In genomic region chr5:166493627-166494026, GRCh38 we compare ENCODE assay signal across 19 cellular contexts.
"Had no signal": no experiment of that assay in that cellular context is flagged by ENCODE, and none has a peak within 500 bp of the region (broad histone marks: within the 10 kb centered on the region; RNA-seq: fewer than 3 reads in every experiment).

No MANE protein-coding gene starts in this region.

- ATAC-seq: left lung; stimulated activated naive B cell treated with anti-CD40 and anti-IgM and Interleukin-4, amounts not matched to agents 10 μg/mL and 1 μg/mL and 100 μg/mL, for 72 hours had no signal

- H3K4me1 ChIP-seq: breast epithelium, left lung, tibial nerve, vagina had no signal

- H3K27ac Mint-ChIP-seq: activated CD4-positive, alpha-beta T cell treated with anti-CD3 and anti-CD28 coated beads, Interleukin-2, amount 10 ng/mL, durations not matched to agents 24 days and 14 days; activated naive CD8-positive, alpha-beta T cell treated with anti-CD3 and anti-CD28 coated beads, Interleukin-2, amount 10 ng/mL, durations not matched to agents 7 days and 5 days; activated T-helper 1 cell treated with anti-CD3 and anti-CD28 coated beads, Interleukin-12 subunit alpha, Interleukin-12 subunit beta, Interleukin-2, Interleukin-4 antibody, amounts not matched to agents 30 ng/mL and 10 ng/mL and 1 ng/mL, durations not matched to agents 14 hours and 24 hours and 36 hours; dendritic cell treated with granulocyte-macrophage colony-stimulating factor and Interleukin-4, amounts not matched to agents 40 ng/mL and 50 ng/mL, for 4 days; immature natural killer cell; memory B cell; stimulated activated naive B cell treated with anti-CD40 and anti-IgM and Interleukin-4, amounts not matched to agents 10 μg/mL and 1 μg/mL and 100 μg/mL, for 72 hours; T-helper 2 cell treated with Interferon-gamma antibody and Interleukin-4, amounts not matched to agents 5 μg/mL and 100 μg/mL, for 36 hours had no signal

- H3K4me3 Mint-ChIP-seq: activated CD4-positive, alpha-beta T cell treated with anti-CD3 and anti-CD28 coated beads, Interleukin-2, amount 10 ng/mL, durations not matched to agents 24 days and 14 days; activated naive CD8-positive, alpha-beta T cell treated with anti-CD3 and anti-CD28 coated beads, Interleukin-2, amount 10 ng/mL, durations not matched to agents 7 days and 5 days; activated T-helper 1 cell treated with anti-CD3 and anti-CD28 coated beads, Interleukin-12 subunit alpha, Interleukin-12 subunit beta, Interleukin-2, Interleukin-4 antibody, amounts not matched to agents 30 ng/mL and 10 ng/mL and 1 ng/mL, durations not matched to agents 14 hours and 24 hours and 36 hours; dendritic cell treated with granulocyte-macrophage colony-stimulating factor and Interleukin-4, amounts not matched to agents 40 ng/mL and 50 ng/mL, for 4 days; immature natural killer cell; memory B cell; nephron; stimulated activated naive B cell treated with anti-CD40 and anti-IgM and Interleukin-4, amounts not matched to agents 10 μg/mL and 1 μg/mL and 100 μg/mL, for 72 hours; T-helper 2 cell treated with Interferon-gamma antibody and Interleukin-4, amounts not matched to agents 5 μg/mL and 100 μg/mL, for 36 hours had no signal

- H3K36me3 Mint-ChIP-seq: activated naive CD8-positive, alpha-beta T cell treated with anti-CD3 and anti-CD28 coated beads, Interleukin-2, amount 10 ng/mL, durations not matched to agents 7 days and 5 days; immature natural killer cell; memory B cell; stimulated activated naive B cell treated with anti-CD40 and anti-IgM and Interleukin-4, amounts not matched to agents 10 μg/mL and 1 μg/mL and 100 μg/mL, for 72 hours had no signal

- H3K27ac ChIP-seq: breast epithelium, left lung, tibial nerve, vagina had no signal

- H3K27me3 ChIP-seq: breast epithelium, left lung, tibial nerve, vagina had no signal

- H3K4me3 ChIP-seq: breast epithelium, left lung, tibial nerve, vagina had no signal

- H3K36me3 ChIP-seq: breast epithelium, left lung, tibial nerve, vagina had no signal

- H3K9me3 ChIP-seq: breast epithelium, left lung, tibial nerve, vagina had no signal

- H3K27me3 Mint-ChIP-seq: activated CD4-positive, alpha-beta T cell treated with anti-CD3 and anti-CD28 coated beads, Interleukin-2, amount 10 ng/mL, durations not matched to agents 24 days and 14 days; activated naive CD8-positive, alpha-beta T cell treated with anti-CD3 and anti-CD28 coated beads, Interleukin-2, amount 10 ng/mL, durations not matched to agents 7 days and 5 days; dendritic cell treated with granulocyte-macrophage colony-stimulating factor and Interleukin-4, amounts not matched to agents 40 ng/mL and 50 ng/mL, for 4 days; memory B cell; stimulated activated naive B cell treated with anti-CD40 and anti-IgM and Interleukin-4, amounts not matched to agents 10 μg/mL and 1 μg/mL and 100 μg/mL, for 72 hours had no signal

- H3K4me1 Mint-ChIP-seq: activated CD4-positive, alpha-beta T cell treated with anti-CD3 and anti-CD28 coated beads, Interleukin-2, amount 10 ng/mL, durations not matched to agents 24 days and 14 days; activated naive CD8-positive, alpha-beta T cell treated with anti-CD3 and anti-CD28 coated beads, Interleukin-2, amount 10 ng/mL, durations not matched to agents 7 days and 5 days; immature natural killer cell; memory B cell; stimulated activated naive B cell treated with anti-CD40 and anti-IgM and Interleukin-4, amounts not matched to agents 10 μg/mL and 1 μg/mL and 100 μg/mL, for 72 hours had no signal

- DNase-seq: activated CD4-positive, alpha-beta T cell treated with anti-CD3 and anti-CD28 coated beads, Interleukin-2, amount 10 ng/mL, durations not matched to agents 24 days and 14 days; activated CD4-positive, CD25-positive, alpha-beta regulatory T cell; activated CD8-positive, alpha-beta memory T cell treated with anti-CD3 and anti-CD28 coated beads for 24 hours; activated naive CD8-positive, alpha-beta T cell treated with anti-CD3 and anti-CD28 coated beads, Interleukin-2, amount 10 ng/mL, durations not matched to agents 7 days and 5 days; anterior cingulate cortex; effector memory CD4-positive, alpha-beta T cell; foreskin melanocyte; immature natural killer cell; left lung; stimulated activated CD4-positive, alpha-beta T cell treated with anti-CD3 and anti-CD28 coated beads, Interleukin-4, amount 100 ng/mL, for 1 hour; stimulated activated naive B cell treated with anti-CD40 and anti-IgM and Interleukin-4, amounts not matched to agents 10 μg/mL and 1 μg/mL and 100 μg/mL, for 72 hours had no signal

- H3K9me3 Mint-ChIP-seq: memory B cell, nephron had no signal
